ENCODE assay signal across 18 cellular contexts in genomic region chr2:112027767-112028166, GRCh38. TPM values are rescaled to one million over a fixed set of nuclear protein-coding genes. Genes with fewer than 3 reads are reported as not detected.
DNase-seq lines count a peak whose midpoint lies in the region; ATAC-seq and TF ChIP-seq lines count a peak whose summit lies in the region.
"Had no signal": no experiment of that assay in that cellular context is flagged by ENCODE, and none has a peak within 500 bp of the region (broad histone marks: within the 10 kb centered on the region; RNA-seq: fewer than 3 reads in every experiment).

No MANE protein-coding gene starts in this region.

- H3K27ac Mint-ChIP-seq in glutamatergic neuron (ENCODE audit: unreplicated experiment), result no peak overlapping the region
- H3K27ac Mint-ChIP-seq: B cell; CD14-positive monocyte; CD4-positive, alpha-beta memory T cell; CD4-positive, CD25-positive, alpha-beta regulatory T cell had no signal

- WGBS in esophagus muscularis mucosa, result 96% methylated on average over 3 of the region's 3 CpGs

- no peaks in the 10 kb centered on the region for H3K36me3 Mint-ChIP-seq in glutamatergic neuron (ENCODE audit: unreplicated experiment)
- H3K36me3 Mint-ChIP-seq: CD4-positive, alpha-beta memory T cell; CD4-positive, CD25-positive, alpha-beta regulatory T cell had no signal

- H3K27ac ChIP-seq in 22Rv1, result peak overlapping the region; percentile 50
- peak overlapping the region; percentile 46 for H3K27ac ChIP-seq in C4-2B
- peak overlapping the region; percentile 79 for H3K27ac ChIP-seq in VCaP
- no peak overlapping the region for H3K27ac ChIP-seq in esophagus muscularis mucosa (replicated peaks in 1 of 4)
- H3K27ac ChIP-seq: A549 had no signal

- no peak for TF ChIP-seq EP300 in esophagus muscularis mucosa (IDR thresholded peaks at IDR 0.05)

- no peaks in the 10 kb centered on the region for H3K9me3 Mint-ChIP-seq in glutamatergic neuron (ENCODE audit: unreplicated experiment)
- H3K9me3 Mint-ChIP-seq: CD14-positive monocyte had no signal

- TF ChIP-seq CTCF in 22Rv1 (IDR thresholded peaks at IDR 0.05), result no peak
- TF ChIP-seq CTCF in C4-2B (conservative IDR thresholded peaks at IDR 0.05), result no peak
- no peak for TF ChIP-seq CTCF in VCaP (conservative IDR thresholded peaks at IDR 0.05)
- no peak for TF ChIP-seq CTCF in esophagus muscularis mucosa (IDR thresholded peaks at IDR 0.05)
- TF ChIP-seq CTCF in glutamatergic neuron (IDR thresholded peaks at IDR 0.05; ENCODE audit: partially characterized antibody, unreplicated experiment), result no peak

- H3K27me3 ChIP-seq in esophagus muscularis mucosa, result no peaks in the 10 kb centered on the region
- H3K27me3 ChIP-seq: BLaER1 treated with 17β-estradiol and CSF1 and Interleukin-3, amounts not matched to agents 10 nM and 100 nM had no signal

- H3K36me3 ChIP-seq in esophagus muscularis mucosa, result peaks cover 0 to 38% (median 13%) of the 10 kb centered on the region in 4 donors

- intact Hi-C loops in esophagus muscularis mucosa (cut with DNase I), result no loop called here

- H3K4me1 ChIP-seq in esophagus muscularis mucosa, result peaks cover 0 to 14% (median 7%) of the 10 kb centered on the region in 4 donors
- H3K4me1 ChIP-seq: A549, Caco-2 had no signal

- peak; percentile 17 for DNase-seq in esophagus muscularis mucosa (ENCODE audit: extremely low spot score)
- DNase-seq in mesenteric fat pad (ENCODE audit: low spot score), result no peak
- DNase-seq in glutamatergic neuron, result no peak
- DNase-seq: AML-193; Caco-2; Calu3; CD4-positive, alpha-beta memory T cell; CD4-positive, CD25-positive, alpha-beta regulatory T cell; DMS79 treated with DMSO at 0.1 percent for 48 hours; GF-D8 had no signal

- H3K4me3 ChIP-seq in esophagus muscularis mucosa, result no peak overlapping the region
- H3K4me3 ChIP-seq: A549; BLaER1 treated with 17β-estradiol and CSF1 and Interleukin-3, amounts not matched to agents 10 nM and 100 nM had no signal

- no peak for ATAC-seq in GM19452 (IDR thresholded peaks at IDR 0.05; ENCODE audit: unreplicated experiment)
- ATAC-seq: A549 had no signal

- no peaks in the 10 kb centered on the region for H3K27me3 Mint-ChIP-seq in glutamatergic neuron (ENCODE audit: unreplicated experiment)

- peaks cover 7% of the 10 kb centered on the region for H3K4me1 Mint-ChIP-seq in glutamatergic neuron (ENCODE audit: low read depth, unreplicated experiment)
- H3K4me1 Mint-ChIP-seq: B cell had no signal

- H3K9me3 ChIP-seq in esophagus muscularis mucosa, result no peaks in the 10 kb centered on the region
- H3K9me3 ChIP-seq: A549; BLaER1 treated with 17β-estradiol and CSF1 and Interleukin-3, amounts not matched to agents 10 nM and 100 nM; Caco-2 had no signal

- no peak for TF ChIP-seq POLR2A in esophagus muscularis mucosa (IDR thresholded peaks at IDR 0.05; ENCODE audit: low read depth)

- H3K4me3 Mint-ChIP-seq in glutamatergic neuron (ENCODE audit: unreplicated experiment), result no peak overlapping the region
- H3K4me3 Mint-ChIP-seq: B cell; CD14-positive monocyte; CD4-positive, alpha-beta memory T cell; CD4-positive, CD25-positive, alpha-beta regulatory T cell had no signal

RNA-seq across cellular contexts. Expression of gene TMEM87B, which starts 27.3 kb away (rescaled TPM):
- 10 to 100 TPM; 13.7 to 21.8 (median 14.9) TPM for total RNA-seq in esophagus muscularis mucosa
- total RNA-seq in mesenteric fat pad, result 25.2 TPM
- total RNA-seq in glutamatergic neuron (ENCODE audit: unreplicated experiment), result 8.6 TPM

Comparison
In these comparisons a context has a peak if more than half of its experiments do, and no peak if none do; other contexts are left out.
1. H3K27ac ChIP-seq: peak in 22Rv1 (single experiment), C4-2B (single experiment) and VCaP (single experiment); none in esophagus muscularis mucosa (0 of 4).